In genomic region chr5:6576861-6577501, GRCh38 we compare ENCODE assay signal across 8 cellular contexts. TPM values are rescaled to one million over a fixed set of nuclear protein-coding genes. Genes with fewer than 3 reads are reported as not detected.
DNase-seq lines count a peak whose midpoint lies in the region; ATAC-seq and TF ChIP-seq lines count a peak whose summit lies in the region.

No MANE protein-coding gene starts in this region.

- ATAC-seq in GM19351 (IDR thresholded peaks at IDR 0.05; ENCODE audit: unreplicated experiment), result no peak

- H3K9me2 ChIP-seq in SU-DHL-6 (replicated peaks; ENCODE audit: insufficient read depth, low read length), result no peaks in the 10 kb centered on the region

- no peak overlapping the region for H3K27ac Mint-ChIP-seq in activated CD4-positive, alpha-beta memory T cell treated with anti-CD3 and anti-CD28 coated beads for 36 hours
- no peak overlapping the region for H3K27ac Mint-ChIP-seq in activated CD4-positive, alpha-beta memory T cell treated with anti-CD3 and anti-CD28 coated beads, Interleukin-2, amount 10 ng/mL, durations not matched to agents 7 days and 5 days

- no peaks in the 10 kb centered on the region for H3K79me2 ChIP-seq in SU-DHL-6 (ENCODE audit: insufficient read depth, low read length)

- H2AFZ ChIP-seq in SU-DHL-6 (ENCODE audit: low read depth, low read length, severe bottlenecking), result no peak overlapping the region

- no peaks in the 10 kb centered on the region for H3K36me3 Mint-ChIP-seq in activated CD4-positive, alpha-beta memory T cell treated with anti-CD3 and anti-CD28 coated beads for 36 hours
- no peaks in the 10 kb centered on the region for H3K36me3 Mint-ChIP-seq in activated CD4-positive, alpha-beta memory T cell treated with anti-CD3 and anti-CD28 coated beads, Interleukin-2, amount 10 ng/mL, durations not matched to agents 7 days and 5 days (ENCODE audit: low read depth)

- no peaks in the 10 kb centered on the region for H3K4me1 ChIP-seq in sigmoid colon

- no peaks in the 10 kb centered on the region for H3K9me3 Mint-ChIP-seq in activated CD4-positive, alpha-beta memory T cell treated with anti-CD3 and anti-CD28 coated beads for 36 hours
- H3K9me3 Mint-ChIP-seq in activated CD4-positive, alpha-beta memory T cell treated with anti-CD3 and anti-CD28 coated beads, Interleukin-2, amount 10 ng/mL, durations not matched to agents 7 days and 5 days, result no peaks in the 10 kb centered on the region

- H3K27ac ChIP-seq in SU-DHL-6 (ENCODE audit: low read depth, low read length), result no peak overlapping the region
- H3K27ac ChIP-seq in sigmoid colon, result no peak overlapping the region

- POLR2A ChIA-PET in activated CD4-positive, alpha-beta memory T cell treated with anti-CD3 and anti-CD28 coated beads for 36 hours (lab: Charles Lee), result no interaction called here
- POLR2A ChIA-PET in activated CD4-positive, alpha-beta memory T cell treated with anti-CD3 and anti-CD28 coated beads, Interleukin-2, amount 10 ng/mL, durations not matched to agents 7 days and 5 days (lab: Charles Lee), result no interaction called here

- WGBS in sigmoid colon, 2 donors, result 63 to 71% methylated on average over 5 of the region's 5 CpGs

- intact Hi-C loops in activated CD4-positive, alpha-beta memory T cell treated with anti-CD3 and anti-CD28 coated beads for 36 hours (cut with micrococcal nuclease), result loop anchor here (2.0 to 5.0 kb wide), 2 partner anchors 284 to 1085 kb away; no protein-coding TSS in a partner anchor
- intact Hi-C loops in sigmoid colon (cut with DNase I), result loop anchor here (5.0 to 10.0 kb wide), 3 partner anchors 125 to 1152 kb away; partner anchors contain the start of gene ICE1

- H3F3A ChIP-seq in SU-DHL-6 (ENCODE audit: insufficient read depth), result no peaks in the 10 kb centered on the region

- peak; percentile 26 for DNase-seq in activated CD4-positive, alpha-beta memory T cell treated with anti-CD3 and anti-CD28 coated beads for 36 hours
- DNase-seq in activated CD4-positive, alpha-beta memory T cell treated with anti-CD3 and anti-CD28 coated beads, Interleukin-2, amount 10 ng/mL, durations not matched to agents 7 days and 5 days, result no peak
- DNase-seq in NCI-H1092 treated with DMSO at 0.1 percent for 48 hours (lab: John Stamatoyannopoulos, UW) (peak; percentile 67), glomerular endothelial cell (ENCODE audit: extremely low read depth, low read depth, low spot score) (peak; percentile 33), sigmoid colon (no peak), T1000 (lab: John Stamatoyannopoulos, UW) (no peak)

- H3K27me3 Mint-ChIP-seq in activated CD4-positive, alpha-beta memory T cell treated with anti-CD3 and anti-CD28 coated beads for 36 hours, result peaks cover 29% of the 10 kb centered on the region
- H3K27me3 Mint-ChIP-seq in activated CD4-positive, alpha-beta memory T cell treated with anti-CD3 and anti-CD28 coated beads, Interleukin-2, amount 10 ng/mL, durations not matched to agents 7 days and 5 days, result peaks cover 23% of the 10 kb centered on the region

- TF ChIP-seq POLR2A in sigmoid colon (IDR thresholded peaks at IDR 0.05), result no peak

- H3K9ac ChIP-seq in SU-DHL-6 (ENCODE audit: low read length), result no peak overlapping the region

- TF ChIP-seq EP300 in sigmoid colon (IDR thresholded peaks at IDR 0.05), result no peak

- no peak overlapping the region for H3K4me3 Mint-ChIP-seq in activated CD4-positive, alpha-beta memory T cell treated with anti-CD3 and anti-CD28 coated beads for 36 hours
- no peak overlapping the region for H3K4me3 Mint-ChIP-seq in activated CD4-positive, alpha-beta memory T cell treated with anti-CD3 and anti-CD28 coated beads, Interleukin-2, amount 10 ng/mL, durations not matched to agents 7 days and 5 days

- H3K4me3 ChIP-seq in SU-DHL-6 (ENCODE audit: insufficient read depth, low read length, poor library complexity, severe bottlenecking), result no peak overlapping the region
- no peak overlapping the region for H3K4me3 ChIP-seq in sigmoid colon

- no peaks in the 10 kb centered on the region for H3K36me3 ChIP-seq in SU-DHL-6 (ENCODE audit: low read length)
- no peaks in the 10 kb centered on the region for H3K36me3 ChIP-seq in sigmoid colon

- no peaks in the 10 kb centered on the region for H4K20me1 ChIP-seq in SU-DHL-6 (ENCODE audit: low read depth, low read length)

- H3K9me3 ChIP-seq in SU-DHL-6 (ENCODE audit: insufficient read depth, low read length), result no peaks in the 10 kb centered on the region
- H3K9me3 ChIP-seq in sigmoid colon, result no peaks in the 10 kb centered on the region

- H3K4me2 ChIP-seq in SU-DHL-6 (ENCODE audit: low read depth, low read length, poor library complexity, severe bottlenecking), result no peak overlapping the region

- H3K27me3 ChIP-seq in SU-DHL-6 (ENCODE audit: low read length) (no peaks in the 10 kb centered on the region), sigmoid colon (no peaks in the 10 kb centered on the region)

- CTCF ChIA-PET in activated CD4-positive, alpha-beta memory T cell treated with anti-CD3 and anti-CD28 coated beads for 36 hours (lab: Charles Lee), result interaction anchor here (0.7 to 1.1 kb wide), 3 partner anchors 142 to 1088 kb away, joined by 3 read pairs; no protein-coding TSS in a partner anchor
- CTCF ChIA-PET in activated CD4-positive, alpha-beta memory T cell treated with anti-CD3 and anti-CD28 coated beads, Interleukin-2, amount 10 ng/mL, durations not matched to agents 7 days and 5 days (lab: Charles Lee), result interaction anchor here (1.5 kb wide), 1 partner anchor 9 kb away, joined by 3 read pairs; no protein-coding TSS in a partner anchor

- no peaks in the 10 kb centered on the region for H3K4me1 Mint-ChIP-seq in activated CD4-positive, alpha-beta memory T cell treated with anti-CD3 and anti-CD28 coated beads for 36 hours (ENCODE audit: low read depth)
- no peaks in the 10 kb centered on the region for H3K4me1 Mint-ChIP-seq in activated CD4-positive, alpha-beta memory T cell treated with anti-CD3 and anti-CD28 coated beads, Interleukin-2, amount 10 ng/mL, durations not matched to agents 7 days and 5 days

- TF ChIP-seq CTCF in SU-DHL-6 (IDR thresholded peaks at IDR 0.05; ENCODE audit: insufficient read depth, low read length, poor library complexity, severe bottlenecking) (peak; percentile 24), sigmoid colon (IDR thresholded peaks at IDR 0.05) (peak; percentile 9 to 60 (median 39))

RNA-seq across cellular contexts. Expression of gene NSUN2, which starts 55.9 kb away (rescaled TPM):
- total RNA-seq in activated CD4-positive, alpha-beta memory T cell treated with anti-CD3 and anti-CD28 coated beads for 36 hours, result 10 to 100 TPM; 78.5 to 86.7 TPM
- 10 to 100 TPM; 63.5 to 73.3 TPM for total RNA-seq in activated CD4-positive, alpha-beta memory T cell treated with anti-CD3 and anti-CD28 coated beads, Interleukin-2, amount 10 ng/mL, durations not matched to agents 7 days and 5 days
- total RNA-seq in glomerular endothelial cell, result 43.5 and 57.5 TPM in 2 replicates
- total RNA-seq in sigmoid colon, result 10 to 100 TPM; 29.3 to 45.4 (median 31.2) TPM
- 10 to 100 TPM; 31.2 to 54.4 (median 32.8) TPM for polyA plus RNA-seq in sigmoid colon

RNA-seq across cellular contexts. Expression of gene SRD5A1, which starts 56.3 kb away (rescaled TPM):
- 10 to 100 TPM in 1 of 2 experiments, 1 to 10 TPM in 1; 9.5 to 11.0 TPM for total RNA-seq in activated CD4-positive, alpha-beta memory T cell treated with anti-CD3 and anti-CD28 coated beads for 36 hours
- 10 to 100 TPM; 10.2 to 12.4 TPM for total RNA-seq in activated CD4-positive, alpha-beta memory T cell treated with anti-CD3 and anti-CD28 coated beads, Interleukin-2, amount 10 ng/mL, durations not matched to agents 7 days and 5 days
- 23.8 and 33.7 TPM in 2 replicates for total RNA-seq in glomerular endothelial cell
- 1 to 10 TPM; 3.1 to 5.7 (median 3.6) TPM for total RNA-seq in sigmoid colon
- 10 to 100 TPM in 1 of 3 donors, 1 to 10 TPM in 2; 6.6 to 10.7 (median 9.5) TPM for polyA plus RNA-seq in sigmoid colon

Comparison
In these comparisons a context has a peak if more than half of its experiments do, and no peak if none do; other contexts are left out.
1. DNase-seq: peak in activated CD4-positive, alpha-beta memory T cell treated with anti-CD3 and anti-CD28 coated beads for 36 hours (single experiment), NCI-H1092 treated with DMSO at 0.1 percent for 48 hours (single experiment) and glomerular endothelial cell (single experiment); none in activated CD4-positive, alpha-beta memory T cell treated with anti-CD3 and anti-CD28 coated beads, Interleukin-2, amount 10 ng/mL, durations not matched to agents 7 days and 5 days (single experiment), sigmoid colon (single experiment) and T1000 (single experiment).